14 cellular contexts compared by ENCODE assay signal in the genomic region with DNA sequence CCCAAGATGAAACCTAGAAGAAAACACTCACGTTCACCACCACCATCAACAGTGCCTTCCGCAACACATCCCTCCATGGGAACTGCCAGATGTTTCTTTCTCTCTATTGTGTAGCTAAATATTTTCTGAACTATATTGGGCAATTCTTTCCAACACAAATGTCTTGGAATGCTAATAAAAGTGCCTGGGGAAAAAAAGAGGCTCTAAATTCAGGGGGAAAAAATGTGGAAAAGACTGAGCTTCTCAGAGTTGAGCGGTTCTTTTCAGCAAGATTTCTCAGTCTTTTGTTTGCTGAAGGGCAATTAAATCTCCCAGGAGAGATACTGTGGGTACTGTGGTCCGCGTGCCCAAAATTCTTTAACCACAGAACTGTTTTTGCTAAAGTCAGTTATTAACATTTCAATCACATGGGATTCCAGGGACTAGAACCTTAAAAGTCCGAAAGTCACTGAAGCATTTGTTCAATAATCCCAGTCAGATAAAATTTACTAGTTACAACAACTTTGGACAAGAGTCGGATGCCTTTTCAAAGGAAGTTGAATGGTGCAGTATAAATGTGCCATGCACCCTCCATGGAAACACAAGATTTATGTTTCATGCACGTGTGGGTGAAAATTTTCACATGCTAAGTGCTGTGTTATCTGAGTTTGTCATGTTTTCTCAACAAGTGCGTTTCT. TPM values are rescaled to one million over a fixed set of nuclear protein-coding genes. Genes with fewer than 3 reads are reported as not detected.
DNase-seq lines count a peak whose midpoint lies in the region; ATAC-seq, FAIRE-seq and TF ChIP-seq lines count a peak whose summit lies in the region.
"Had no signal": no experiment of that assay in that cellular context is flagged by ENCODE, and none has a peak within 500 bp of the region (broad histone marks: within the 10 kb centered on the region; RNA-seq: fewer than 3 reads in every experiment).

No MANE protein-coding gene starts in this region.

- peaks cover 20% of the 10 kb centered on the region for H3K27me3 Mint-ChIP-seq in T-helper 17 cell

- no peaks in the 10 kb centered on the region for H3K36me3 ChIP-seq in HAP-1 (replicated peaks)
- H3K36me3 ChIP-seq in kidney epithelial cell (ENCODE audit: control insufficient read depth, insufficient read depth, low read length) = no peaks in the 10 kb centered on the region
- H3K36me3 ChIP-seq: heart right ventricle, right atrium auricular region, thyroid gland had no signal

- no peak for TF ChIP-seq CTCF in A549 (IDR thresholded peaks at IDR 0.05)
- no peak for TF ChIP-seq CTCF in astrocyte of the cerebellum (IDR thresholded peaks at IDR 0.05; ENCODE audit: low read depth, low read length, missing control alignments)
- TF ChIP-seq CTCF in kidney epithelial cell (IDR thresholded peaks at IDR 0.05; ENCODE audit: insufficient read depth, low read length, poor library complexity, severe bottlenecking) = no peak

- no peak for TF ChIP-seq POLR2A in A549 (IDR thresholded peaks at IDR 0.05; ENCODE audit: low read length)

- peak; percentile 67 to 83; a peak in 3 of 5 replicates for TF ChIP-seq EP300 in A549 (IDR thresholded peaks at IDR 0.05)

- no peaks in the 10 kb centered on the region for H3K36me3 Mint-ChIP-seq in T-helper 17 cell (ENCODE audit: low read depth)
- H3K36me3 Mint-ChIP-seq: activated naive CD4-positive, alpha-beta T cell treated with anti-CD3 and anti-CD28 coated beads, Interleukin-2, amount 50 U/mL, for 24 hours had no signal

- peak in 1 of 2 experiments; percentile 47; a peak in 3 of 5 replicates for TF ChIP-seq RAD21 in A549 (conservative IDR thresholded peaks at IDR 0.05 in 1 of 2, IDR thresholded peaks at IDR 0.05 in 1 of 2)

- peak overlapping the region; percentile 64 to 69 for H3K27ac ChIP-seq in A549
- H3K27ac ChIP-seq: heart right ventricle, right atrium auricular region, thyroid gland had no signal

- peak overlapping the region; percentile 71 for H3K4me2 ChIP-seq in A549

- H3K9me3 ChIP-seq in A549 (0 out of 3 replicates have a peak, but pooled peaks cover 5% of the 10 kb centered on the region), HAP-1 (no peaks in the 10 kb centered on the region), T-helper 17 cell (ENCODE audit: control insufficient read depth, low read length, poor library complexity, severe bottlenecking) (peaks cover 4% of the 10 kb centered on the region)
- H3K9me3 ChIP-seq: right atrium auricular region, thyroid gland had no signal

- WGBS in A549 (ENCODE audit: missing lambda C conversion rate) = 29% methylated on average over 9 of the region's 9 CpGs

- peak; percentile 29 to 78 for DNase-seq in A549 (ENCODE audit: low read depth in 1 of 2, low spot score in 1 of 2)
- peak; percentile 80 to 100 for DNase-seq in HAP-1 (ENCODE audit: low spot score in 2 of 2)
- DNase-seq in astrocyte of the cerebellum (ENCODE audit: low read depth) = peak; percentile 40
- DNase-seq in kidney epithelial cell (ENCODE audit: low read depth) = peak; percentile 25
- DNase-seq in T-helper 17 cell = no peak
- DNase-seq in activated CD4-positive, alpha-beta T cell treated with anti-CD3 and anti-CD28 coated beads, Interleukin-2, amount 50 U/mL, for 1 hour = no peak
- DNase-seq: dermis blood vessel endothelial cell, heart right ventricle, thyroid gland had no signal

- no peak overlapping the region for H3K4me3 Mint-ChIP-seq in T-helper 17 cell
- H3K4me3 Mint-ChIP-seq: activated naive CD4-positive, alpha-beta T cell treated with anti-CD3 and anti-CD28 coated beads, Interleukin-2, amount 50 U/mL, for 24 hours had no signal

- FAIRE-seq in A549 (lab: Jason Lieb, UNC) = no peak
- FAIRE-seq: G401.6 had no signal

- H3K4me3 ChIP-seq in A549 (no peak overlapping the region), HAP-1 (no peak overlapping the region), astrocyte of the cerebellum (ENCODE audit: low read depth, low read length) (no peak overlapping the region), kidney epithelial cell (ENCODE audit: low read depth, low read length) (no peak overlapping the region)
- H3K4me3 ChIP-seq: heart right ventricle, right atrium auricular region, thyroid gland had no signal

- ATAC-seq in A549 (peak; percentile 76 to 86), T-helper 17 cell (no peak), HG02981 (IDR thresholded peaks at IDR 0.05; ENCODE audit: unreplicated experiment) (no peak), HG03280 (IDR thresholded peaks at IDR 0.05; ENCODE audit: unreplicated experiment) (no peak)
- ATAC-seq: heart right ventricle had no signal

- CTCF ChIA-PET in A549 (lab: Yijun Ruan, JAX) = no interaction called here

- H3K27ac Mint-ChIP-seq in T-helper 17 cell = no peak overlapping the region
- H3K27ac Mint-ChIP-seq: activated naive CD4-positive, alpha-beta T cell treated with anti-CD3 and anti-CD28 coated beads, Interleukin-2, amount 50 U/mL, for 24 hours had no signal

- no peaks in the 10 kb centered on the region for H3K4me1 Mint-ChIP-seq in T-helper 17 cell
- H3K4me1 Mint-ChIP-seq: activated naive CD4-positive, alpha-beta T cell treated with anti-CD3 and anti-CD28 coated beads, Interleukin-2, amount 50 U/mL, for 24 hours had no signal

- H3K4me1 ChIP-seq in A549 (peaks cover 19% of the 10 kb centered on the region), HAP-1 (peaks cover 52% of the 10 kb centered on the region)
- H3K4me1 ChIP-seq: right atrium auricular region, thyroid gland had no signal

- H3K27me3 ChIP-seq in HAP-1 (ENCODE audit: low read depth) (no peaks in the 10 kb centered on the region), kidney epithelial cell (ENCODE audit: control insufficient read depth, insufficient read depth, low read length) (peaks cover 2% of the 10 kb centered on the region)
- H3K27me3 ChIP-seq: right atrium auricular region, thyroid gland had no signal

- POLR2A ChIA-PET in A549 (lab: Yijun Ruan, JAX) = no interaction called here

- in situ Hi-C loops in HAP-1 (cut with MboI; ENCODE audit: low sequenced_read_pairs) = no loop called here
- in situ Hi-C loops in astrocyte of the cerebellum (cut with HindIII; ENCODE audit: low sequenced_read_pairs) = no loop called here

TF ChIP-seq in A549, 52 proteins besides CTCF, POLR2A, EP300 and RAD21:
- TF ChIP-seq JUN (IDR thresholded peaks at IDR 0.05) (peak; percentile 49 to 65; a peak in 2 of 5 replicates), SMC3 (IDR thresholded peaks at IDR 0.05) (no peak), CEBPB (IDR thresholded peaks at IDR 0.05) (peak; percentile 72 to 77; a peak in 3 of 4 replicates), FOSL2 (IDR thresholded peaks at IDR 0.05) (no peak), FOSL2 (CRISPR knock-in tag; IDR thresholded peaks at IDR 0.05) (peak; percentile 51; the same call in 1 of the 2 replicates), GATA3 (IDR thresholded peaks at IDR 0.05; ENCODE audit: borderline replicate concordance) (peak; percentile 33; the same call in 1 of the 2 replicates), ZSCAN20 (CRISPR knock-in tag; IDR thresholded peaks at IDR 0.05) (no peak), JUNB (IDR thresholded peaks at IDR 0.05) (peak; percentile 61; the same call in 1 of the 2 replicates)
- TF ChIP-seq, protein P1, sequence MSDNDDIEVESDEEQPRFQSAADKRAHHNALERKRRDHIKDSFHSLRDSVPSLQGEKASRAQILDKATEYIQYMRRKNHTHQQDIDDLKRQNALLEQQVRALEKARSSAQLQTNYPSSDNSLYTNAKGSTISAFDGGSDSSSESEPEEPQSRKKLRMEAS (IDR thresholded peaks at IDR 0.05) = 0 out of 2 replicates have a peak, but pooled peaks have one; percentile 17
- TF ChIP-seq, protein P2, sequence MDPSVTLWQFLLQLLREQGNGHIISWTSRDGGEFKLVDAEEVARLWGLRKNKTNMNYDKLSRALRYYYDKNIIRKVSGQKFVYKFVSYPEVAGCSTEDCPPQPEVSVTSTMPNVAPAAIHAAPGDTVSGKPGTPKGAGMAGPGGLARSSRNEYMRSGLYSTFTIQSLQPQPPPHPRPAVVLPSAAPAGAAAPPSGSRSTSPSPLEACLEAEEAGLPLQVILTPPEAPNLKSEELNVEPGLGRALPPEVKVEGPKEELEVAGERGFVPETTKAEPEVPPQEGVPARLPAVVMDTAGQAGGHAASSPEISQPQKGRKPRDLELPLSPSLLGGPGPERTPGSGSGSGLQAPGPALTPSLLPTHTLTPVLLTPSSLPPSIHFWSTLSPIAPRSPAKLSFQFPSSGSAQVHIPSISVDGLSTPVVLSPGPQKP (IDR thresholded peaks at IDR 0.05; ENCODE audit: low read depth, low read length) = no peak
- TF ChIP-seq, protein P3, sequence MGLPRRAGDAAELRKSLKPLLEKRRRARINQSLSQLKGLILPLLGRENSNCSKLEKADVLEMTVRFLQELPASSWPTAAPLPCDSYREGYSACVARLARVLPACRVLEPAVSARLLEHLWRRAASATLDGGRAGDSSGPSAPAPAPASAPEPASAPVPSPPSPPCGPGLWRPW (IDR thresholded peaks at IDR 0.05) = peak; percentile 58; the same call in 1 of the 2 replicates
- TF ChIP-seq, protein P4, sequence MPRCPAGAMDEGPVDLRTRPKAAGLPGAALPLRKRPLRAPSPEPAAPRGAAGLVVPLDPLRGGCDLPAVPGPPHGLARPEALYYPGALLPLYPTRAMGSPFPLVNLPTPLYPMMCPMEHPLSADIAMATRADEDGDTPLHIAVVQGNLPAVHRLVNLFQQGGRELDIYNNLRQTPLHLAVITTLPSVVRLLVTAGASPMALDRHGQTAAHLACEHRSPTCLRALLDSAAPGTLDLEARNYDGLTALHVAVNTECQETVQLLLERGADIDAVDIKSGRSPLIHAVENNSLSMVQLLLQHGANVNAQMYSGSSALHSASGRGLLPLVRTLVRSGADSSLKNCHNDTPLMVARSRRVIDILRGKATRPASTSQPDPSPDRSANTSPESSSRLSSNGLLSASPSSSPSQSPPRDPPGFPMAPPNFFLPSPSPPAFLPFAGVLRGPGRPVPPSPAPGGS (IDR thresholded peaks at IDR 0.05) = 0 out of 3 replicates have a peak, but pooled peaks have one; percentile 60

RNA-seq across cellular contexts. Expression of a gene that starts 52.0 kb away (rescaled TPM):
- polyA plus RNA-seq in A549 (2011; rRNA removed) (56.3 and 71.6 TPM in 2 replicates), A549 (2017; fragmentation: RNase III; extraction: RNeasy Plus Mini Kit Qiagen cat#74134 plus additional on column Dnase treatment) (26.2 to 32.1 TPM (median 29.7 TPM) in 3 replicates)
- 59.4 and 59.7 TPM in 2 replicates for polyA plus RNA-seq in A549 (2012; cell fraction: cytosol; rRNA removed)
- polyA plus RNA-seq in A549 (2012; cell fraction: nucleus; rRNA removed) = 43.1 and 45.8 TPM in 2 replicates
- 56.4 and 62.1 TPM in 2 replicates for polyA minus RNA-seq in A549 (2011; rRNA and poly(A)+ RNA removed)
- total RNA-seq in kidney epithelial cell (31.2 and 41.9 TPM in 2 replicates), T-helper 17 cell (10 to 100 TPM; 11.6 to 14.2 TPM)

RNA-seq across cellular contexts. Expression of a gene that starts 52.0 kb away (rescaled TPM):
- polyA plus RNA-seq in A549 (2011; rRNA removed) = 21.1 and 21.9 TPM in 2 replicates
- polyA plus RNA-seq in A549 (2012; cell fraction: cytosol; rRNA removed) = 25.2 and 37.3 TPM in 2 replicates
- polyA plus RNA-seq in A549 (2012; cell fraction: nucleus; rRNA removed) = 23.5 and 26.6 TPM in 2 replicates
- polyA plus RNA-seq in A549 (2017; fragmentation: RNase III; extraction: RNeasy Plus Mini Kit Qiagen cat#74134 plus additional on column Dnase treatment) = 17.0 to 19.7 TPM (median 18.9 TPM) in 3 replicates
- 19.4 and 25.5 TPM in 2 replicates for polyA minus RNA-seq in A549 (2011; rRNA and poly(A)+ RNA removed)
- 42.8 and 48.3 TPM in 2 replicates for total RNA-seq in kidney epithelial cell
- 10 to 100 TPM; 19.8 to 19.9 TPM for total RNA-seq in T-helper 17 cell

Comparison
In these comparisons a context has a peak if more than half of its experiments do, and no peak if none do; other contexts are left out.
1. ATAC-seq: peak in A549 (2 of 2); none in T-helper 17 cell (single experiment), HG02981 (single experiment) and HG03280 (single experiment).
2. DNase-seq: peak in A549 (2 of 2), HAP-1 (2 of 2), astrocyte of the cerebellum (single experiment) and kidney epithelial cell (single experiment); none in T-helper 17 cell (0 of 3) and activated CD4-positive, alpha-beta T cell treated with anti-CD3 and anti-CD28 coated beads, Interleukin-2, amount 50 U/mL, for 1 hour (single experiment).